ENCODE assay signal across 17 cellular contexts in the genomic region with DNA sequence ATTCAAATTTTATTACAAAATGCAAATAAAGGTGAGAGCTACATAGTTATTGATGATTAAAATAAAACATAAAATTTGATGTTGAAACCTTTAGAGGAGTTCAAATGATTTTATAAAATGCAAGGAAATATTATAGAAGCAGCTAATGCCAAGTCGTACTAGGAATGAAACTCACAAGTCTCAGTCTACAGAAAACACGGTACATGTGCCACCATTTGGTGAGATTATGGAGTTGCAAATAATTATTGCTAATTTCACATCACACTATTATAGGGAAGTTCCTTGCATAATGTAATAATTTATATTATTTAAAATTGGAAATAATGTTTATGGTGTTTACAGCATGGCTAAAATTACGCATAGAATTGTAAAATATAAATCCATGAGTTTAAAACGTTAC.
DNase-seq lines count a peak whose midpoint lies in the region; ATAC-seq and TF ChIP-seq lines count a peak whose summit lies in the region.
"Had no signal": no experiment of that assay in that cellular context is flagged by ENCODE, and none has a peak within 500 bp of the region (broad histone marks: within the 10 kb centered on the region; RNA-seq: fewer than 3 reads in every experiment).

No MANE protein-coding gene starts in this region.

- no peak overlapping the region for H3K27ac Mint-ChIP-seq in osteocyte (ENCODE audit: unreplicated experiment)
- no peak overlapping the region for H3K27ac Mint-ChIP-seq in activated T-cell treated with anti-CD3 and anti-CD28 coated beads, Interleukin-2, amount 50 U/mL, for 72 hours
- H3K27ac Mint-ChIP-seq: CD14-positive monocyte, GM23338 had no signal

- TF ChIP-seq EP300 in Ishikawa (IDR thresholded peaks at IDR 0.05; ENCODE audit: borderline replicate concordance): no peak

- DNase-seq in SIG-M5 treated with dmso at 0.1 percent for 504 hours (lab: John Stamatoyannopoulos, UW; ENCODE audit: unreplicated experiment) (peak; percentile 7), SIG-M5 (lab: John Stamatoyannopoulos, UW) (no peak), OCI-M1 (lab: John Stamatoyannopoulos, UW) (peak; percentile 36), osteocyte (ENCODE audit: extremely low spot score, unreplicated experiment) (no peak), NOMO-1 treated with dmso at 0.1 percent for 144 hours (lab: John Stamatoyannopoulos, UW; ENCODE audit: unreplicated experiment) (no peak)
- no peak for DNase-seq in activated T-cell treated with anti-CD3 and anti-CD28 coated beads, Interleukin-2, amount 50 U/mL, for 72 hours
- DNase-seq: GF-D8, Kasumi-1, NCI-H1436, NCI-H2029, NCI-H510A, NCI-H82, SJCRH30 had no signal

- H3K36me3 Mint-ChIP-seq in osteocyte (ENCODE audit: unreplicated experiment): no peaks in the 10 kb centered on the region
- no peaks in the 10 kb centered on the region for H3K36me3 Mint-ChIP-seq in activated T-cell treated with anti-CD3 and anti-CD28 coated beads, Interleukin-2, amount 50 U/mL, for 72 hours (ENCODE audit: insufficient read depth in 2 of 2)
- H3K36me3 Mint-ChIP-seq: CD14-positive monocyte had no signal

- no peak overlapping the region for H3K4me3 Mint-ChIP-seq in osteocyte (ENCODE audit: unreplicated experiment)
- H3K4me3 Mint-ChIP-seq in activated T-cell treated with anti-CD3 and anti-CD28 coated beads, Interleukin-2, amount 50 U/mL, for 72 hours: no peak overlapping the region
- H3K4me3 Mint-ChIP-seq: CD14-positive monocyte, GM23338 had no signal

- no peaks in the 10 kb centered on the region for H3K9me3 Mint-ChIP-seq in osteocyte (ENCODE audit: unreplicated experiment)
- H3K9me3 Mint-ChIP-seq in activated T-cell treated with anti-CD3 and anti-CD28 coated beads, Interleukin-2, amount 50 U/mL, for 72 hours: peaks cover 0 to 2% of the 10 kb centered on the region in 2 donors
- H3K9me3 Mint-ChIP-seq: CD14-positive monocyte, GM23338 had no signal

- TF ChIP-seq CTCF in osteocyte (IDR thresholded peaks at IDR 0.05): peak; percentile 19

- H3K27me3 Mint-ChIP-seq in osteocyte (ENCODE audit: unreplicated experiment): peaks cover 12% of the 10 kb centered on the region
- H3K27me3 Mint-ChIP-seq in activated T-cell treated with anti-CD3 and anti-CD28 coated beads, Interleukin-2, amount 50 U/mL, for 72 hours (ENCODE audit: low read depth): no peaks in the 10 kb centered on the region

- peaks cover 4% of the 10 kb centered on the region for H3K4me1 Mint-ChIP-seq in osteocyte (ENCODE audit: unreplicated experiment)
- H3K4me1 Mint-ChIP-seq in activated T-cell treated with anti-CD3 and anti-CD28 coated beads, Interleukin-2, amount 50 U/mL, for 72 hours (ENCODE audit: low read depth): peaks cover 5% of the 10 kb centered on the region
- H3K4me1 Mint-ChIP-seq: CD14-positive monocyte had no signal

- TF ChIP-seq RAD21 in Ishikawa (IDR thresholded peaks at IDR 0.05; ENCODE audit: low read depth): peak; percentile 15; the same call in 1 of the 2 replicates

- ATAC-seq in GM21723 (IDR thresholded peaks at IDR 0.05; ENCODE audit: unreplicated experiment): no peak
- no peak for ATAC-seq in activated T-cell treated with anti-CD3 and anti-CD28 coated beads, Interleukin-2, amount 50 U/mL, for 72 hours (replicated peaks in 1 of 2)
- ATAC-seq: GM23338 had no signal

TF ChIP-seq in Ishikawa, 13 proteins besides CTCF, POLR2A, EP300 and RAD21:
- TF ChIP-seq REST (IDR thresholded peaks at IDR 0.05; ENCODE audit: low read depth) (no peak), CREB1 (IDR thresholded peaks at IDR 0.05; ENCODE audit: low read depth) (no peak), TAF1 (IDR thresholded peaks at IDR 0.05; ENCODE audit: low read depth) (no peak), NFIC (IDR thresholded peaks at IDR 0.05) (no peak), ZBTB7A (IDR thresholded peaks at IDR 0.05; ENCODE audit: low read depth) (no peak), TCF12 (IDR thresholded peaks at IDR 0.05; ENCODE audit: low read depth) (no peak), EGR1 (IDR thresholded peaks at IDR 0.05) (no peak), TEAD4 (IDR thresholded peaks at IDR 0.05) (no peak), FOXM1 (IDR thresholded peaks at IDR 0.05; ENCODE audit: borderline replicate concordance, low read depth) (no peak), YY1 (IDR thresholded peaks at IDR 0.05; ENCODE audit: low read depth) (no peak), USF1 (IDR thresholded peaks at IDR 0.05) (no peak), CEBPB (IDR thresholded peaks at IDR 0.05) (no peak)
- TF ChIP-seq, protein P1, sequence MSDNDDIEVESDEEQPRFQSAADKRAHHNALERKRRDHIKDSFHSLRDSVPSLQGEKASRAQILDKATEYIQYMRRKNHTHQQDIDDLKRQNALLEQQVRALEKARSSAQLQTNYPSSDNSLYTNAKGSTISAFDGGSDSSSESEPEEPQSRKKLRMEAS (IDR thresholded peaks at IDR 0.05): no peak

Comparison
In these comparisons a context has a peak if more than half of its experiments do, and no peak if none do; other contexts are left out.
1. DNase-seq: peak in SIG-M5 treated with dmso at 0.1 percent for 504 hours (single experiment) and OCI-M1 (single experiment); none in SIG-M5 (single experiment), osteocyte (single experiment), NOMO-1 treated with dmso at 0.1 percent for 144 hours (single experiment) and activated T-cell treated with anti-CD3 and anti-CD28 coated beads, Interleukin-2, amount 50 U/mL, for 72 hours (0 of 2).